20 cellular contexts compared by ENCODE assay signal in the genomic region with DNA sequence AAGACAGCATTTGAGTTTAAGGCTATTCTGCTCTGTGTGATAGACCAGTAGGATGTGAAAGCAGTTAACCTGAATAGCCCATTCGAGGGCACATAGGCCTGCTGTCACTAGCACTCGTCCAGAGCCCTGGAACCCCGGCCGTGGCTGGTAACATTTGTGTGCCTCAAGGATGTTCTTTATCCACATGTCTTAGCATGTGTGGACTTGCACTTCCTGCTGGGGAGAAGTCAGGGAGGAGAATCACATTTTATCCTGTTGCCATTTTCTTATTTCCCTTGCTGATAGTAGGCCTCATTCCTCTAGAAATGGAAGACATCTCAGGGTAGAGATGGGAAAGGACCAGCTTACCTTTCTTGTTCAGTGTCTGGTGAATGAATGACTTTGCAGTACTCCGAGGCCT. TPM values are rescaled to one million over a fixed set of nuclear protein-coding genes. Genes with fewer than 3 reads are reported as not detected.
A peak's percentile ranks its signal among the peaks of the same experiment; 100 is the strongest.
DNase-seq lines count a peak whose midpoint lies in the region; ATAC-seq and TF ChIP-seq lines count a peak whose summit lies in the region.
"Had no signal": no experiment of that assay in that cellular context is flagged by ENCODE, and none has a peak within 500 bp of the region (broad histone marks: within the 10 kb centered on the region; RNA-seq: fewer than 3 reads in every experiment).

No MANE protein-coding gene starts in this region.

- ATAC-seq in esophagus mucosa (peak; percentile 35), PC-3 (no peak)
- ATAC-seq: CD8-positive, alpha-beta T cell; GM12878 had no signal

- POLR2A ChIA-PET in MCF 10A (lab: Yijun Ruan, JAX) (no interaction called here), PC-3 (lab: Charles Lee; ENCODE audit: unreplicated experiment) (no interaction called here)

- intact Hi-C loops in mammary epithelial cell (cut with micrococcal nuclease) (no loop called here), MCF 10A (cut with micrococcal nuclease) (no loop called here), PC-3 (cut with micrococcal nuclease) (no loop called here)

- no peaks in the 10 kb centered on the region for H3K9me3 Mint-ChIP-seq in MCF 10A (ENCODE audit: unreplicated experiment)
- H3K9me3 Mint-ChIP-seq: CD4-positive, CD25-positive, alpha-beta regulatory T cell; CD8-positive, alpha-beta T cell had no signal

- H2AFZ ChIP-seq in mammary epithelial cell (ENCODE audit: low read depth, low read length) (no peak overlapping the region), osteoblast (ENCODE audit: low read length) (no peak overlapping the region), PC-3 (ENCODE audit: low read length) (no peak overlapping the region)
- H2AFZ ChIP-seq: GM23248 had no signal

- CTCF ChIA-PET in mammary epithelial cell (lab: Charles Lee; ENCODE audit: low non-redundant PET): no interaction called here
- CTCF ChIA-PET in MCF 10A (lab: Yijun Ruan, JAX): no interaction called here
- CTCF ChIA-PET in PC-3 (lab: Charles Lee): no interaction called here

- H3K27me3 Mint-ChIP-seq in MCF 10A (ENCODE audit: insufficient read depth, unreplicated experiment): no peaks in the 10 kb centered on the region
- H3K27me3 Mint-ChIP-seq: B cell; CD4-positive, CD25-positive, alpha-beta regulatory T cell had no signal

- 37% methylated on average over 5 of the region's 5 CpGs for WGBS in mammary epithelial cell (ENCODE audit: low coverage, missing lambda C conversion rate)

- H4K20me1 ChIP-seq in mammary epithelial cell (ENCODE audit: insufficient read depth, low read length) (no peaks in the 10 kb centered on the region), osteoblast (ENCODE audit: insufficient read depth, low read length) (no peaks in the 10 kb centered on the region), PC-3 (ENCODE audit: low read length) (no peaks in the 10 kb centered on the region)

- H3K9ac ChIP-seq in mammary epithelial cell (ENCODE audit: insufficient read depth, low read length) (no peak overlapping the region), PC-3 (ENCODE audit: low read length) (no peak overlapping the region)
- H3K9ac ChIP-seq: BLaER1, GM23248 had no signal

- no peak overlapping the region for H3K4me3 Mint-ChIP-seq in MCF 10A (ENCODE audit: unreplicated experiment)
- H3K4me3 Mint-ChIP-seq: B cell; CD4-positive, CD25-positive, alpha-beta regulatory T cell; CD8-positive, alpha-beta T cell had no signal

- no peaks in the 10 kb centered on the region for H3K9me3 ChIP-seq in mammary epithelial cell (replicated peaks; ENCODE audit: insufficient read depth, low read length)
- H3K9me3 ChIP-seq in osteoblast (ENCODE audit: low read depth, low read length): no peaks in the 10 kb centered on the region
- H3K9me3 ChIP-seq in PC-3 (ENCODE audit: low read length): no peaks in the 10 kb centered on the region
- H3K9me3 ChIP-seq: BLaER1, Caco-2 had no signal

- H3K4me1 Mint-ChIP-seq in MCF 10A (ENCODE audit: insufficient read depth, unreplicated experiment): peaks cover 6% of the 10 kb centered on the region

- H3K4me1 ChIP-seq in mammary epithelial cell (ENCODE audit: insufficient read depth, low read length) (peaks cover 7% of the 10 kb centered on the region), osteoblast (ENCODE audit: insufficient read depth, low read length) (peaks cover 13% of the 10 kb centered on the region), PC-3 (ENCODE audit: insufficient read depth, low read length) (no peaks in the 10 kb centered on the region)
- H3K4me1 ChIP-seq: BLaER1, Caco-2 had no signal

- H3K9me2 ChIP-seq in PC-3 (replicated peaks; ENCODE audit: low read length): no peaks in the 10 kb centered on the region

- H3K4me3 ChIP-seq in mammary epithelial cell (replicated peaks in 1 of 3; ENCODE audit: insufficient read depth in 1 of 3, low read depth in 2 of 3, low read length in 3 of 3) (no peak overlapping the region), osteoblast (ENCODE audit: insufficient read depth, low read length) (no peak overlapping the region), PC-3 (ENCODE audit: low read length) (no peak overlapping the region)
- H3K4me3 ChIP-seq: BLaER1, GM12878, GM23248 had no signal

- H3K27me3 ChIP-seq in mammary epithelial cell (ENCODE audit: insufficient read depth, low read length) (no peaks in the 10 kb centered on the region), osteoblast (ENCODE audit: insufficient read depth, low read length) (no peaks in the 10 kb centered on the region), PC-3 (ENCODE audit: low read length) (no peaks in the 10 kb centered on the region)
- H3K27me3 ChIP-seq: BLaER1 had no signal

- no TSS peak for BruUV-seq in mammary epithelial cell (replicated peaks; lab: Mats Ljungman, UMichigan)
- BruUV-seq in MCF 10A (replicated peaks; lab: Mats Ljungman, UMichigan): no TSS peak
- BruUV-seq in PC-3 (replicated peaks; lab: Mats Ljungman, UMichigan): no TSS peak

- H3K4me2 ChIP-seq in mammary epithelial cell (ENCODE audit: insufficient read depth, low read depth, low read length): no peak overlapping the region
- H3K4me2 ChIP-seq in osteoblast (ENCODE audit: insufficient read depth, low read length): no peak overlapping the region
- H3K4me2 ChIP-seq in PC-3 (ENCODE audit: low read length): no peak overlapping the region
- H3K4me2 ChIP-seq: BLaER1 had no signal

- peaks cover 31% of the 10 kb centered on the region for H3K79me2 ChIP-seq in mammary epithelial cell (ENCODE audit: insufficient read depth, low read length)
- H3K79me2 ChIP-seq in osteoblast (ENCODE audit: insufficient read depth, low read length): peaks cover 32% of the 10 kb centered on the region
- no peaks in the 10 kb centered on the region for H3K79me2 ChIP-seq in PC-3 (ENCODE audit: low read length)

- dilution Hi-C loops in mammary epithelial cell (cut with HindIII; ENCODE audit: low sequenced_read_pairs): no loop called here

- no peaks in the 10 kb centered on the region for H3F3A ChIP-seq in PC-3 (ENCODE audit: low read length, unreplicated experiment)

- H3K27ac Mint-ChIP-seq in MCF 10A (ENCODE audit: low read depth, unreplicated experiment): no peak overlapping the region
- H3K27ac Mint-ChIP-seq: B cell; CD8-positive, alpha-beta T cell had no signal

- peaks cover 69% of the 10 kb centered on the region for H3K36me3 Mint-ChIP-seq in MCF 10A (ENCODE audit: insufficient read depth, unreplicated experiment)

- in situ Hi-C loops in mammary epithelial cell (cut with MboI; ENCODE audit: low sequenced_read_pairs in 2 of 2): loop anchor here in 1 of 2 donors (25.0 kb wide), 1 partner anchor 328 kb away; the partner anchor contains the start of gene DHRS3

- TF ChIP-seq CTCF in mammary epithelial cell (conservative IDR thresholded peaks at IDR 0.05 in 1 of 2, IDR thresholded peaks at IDR 0.05 in 1 of 2; ENCODE audit: extremely low read depth in 1 of 2, insufficient read depth in 1 of 2, low read depth in 1 of 2, low read length in 2 of 2): no peak
- TF ChIP-seq CTCF in MCF 10A (IDR thresholded peaks at IDR 0.05; ENCODE audit: unreplicated experiment): no peak
- no peak for TF ChIP-seq CTCF in osteoblast (IDR thresholded peaks at IDR 0.05; ENCODE audit: extremely low read depth, low read depth, low read length)
- TF ChIP-seq CTCF in PC-3 (conservative IDR thresholded peaks at IDR 0.05; ENCODE audit: low read depth, low read length): no peak

- DNase-seq in mammary epithelial cell: peak; percentile 16
- no peak for DNase-seq in MCF 10A (ENCODE audit: unreplicated experiment)
- DNase-seq in osteoblast (ENCODE audit: insufficient read length, low spot score, missing footprints): peak; percentile 10
- no peak for DNase-seq in DMS79 (lab: John Stamatoyannopoulos, UW)
- no peak for DNase-seq in PC-3
- DNase-seq: Caco-2; CD4-positive, CD25-positive, alpha-beta regulatory T cell; CD8-positive, alpha-beta T cell; DMS153; EL; GDM1; GM23248; H7; HCEC 1CT had no signal

- H3K27ac ChIP-seq in mammary epithelial cell (ENCODE audit: insufficient read depth, low read depth, low read length) (no peak overlapping the region), osteoblast (ENCODE audit: low read depth, low read length) (peak overlapping the region; percentile 1), PC-3 (ENCODE audit: low read length) (no peak overlapping the region)
- H3K27ac ChIP-seq: 22Rv1, BLaER1, C4-2B, GM23248 had no signal

- H3K36me3 ChIP-seq in mammary epithelial cell (ENCODE audit: insufficient read depth, low read length): peaks cover 13% of the 10 kb centered on the region
- H3K36me3 ChIP-seq in osteoblast (ENCODE audit: insufficient read depth, low read length): peaks cover 33% of the 10 kb centered on the region
- peaks cover 25% of the 10 kb centered on the region for H3K36me3 ChIP-seq in PC-3 (ENCODE audit: low read depth, low read length)

RNA-seq across cellular contexts. Expression of gene VPS13D, which starts 54.7 kb away (rescaled TPM):
- 10 to 100 TPM; 57.3 to 64.7 TPM for total RNA-seq in mammary epithelial cell
- polyA plus RNA-seq in mammary epithelial cell: 15.2 TPM
- polyA minus RNA-seq in mammary epithelial cell: 73.6 TPM
- 36.5 and 39.3 TPM in 2 replicates for total RNA-seq in MCF 10A (2022)
- total RNA-seq in esophagus mucosa: 69.4 TPM
- total RNA-seq in osteoblast: 46.0 and 48.5 TPM in 2 replicates
- total RNA-seq in PC-3 (2014; rRNA removed): 30.7 and 43.6 TPM in 2 replicates

Comparison
In these comparisons a context has a peak if more than half of its experiments do, and no peak if none do; other contexts are left out.
1. DNase-seq: peak in mammary epithelial cell (single experiment) and osteoblast (single experiment); none in MCF 10A (single experiment), DMS79 (single experiment) and PC-3 (single experiment).